Comparison of ENCODE assay signal across 18 cellular contexts in the genomic region with DNA sequence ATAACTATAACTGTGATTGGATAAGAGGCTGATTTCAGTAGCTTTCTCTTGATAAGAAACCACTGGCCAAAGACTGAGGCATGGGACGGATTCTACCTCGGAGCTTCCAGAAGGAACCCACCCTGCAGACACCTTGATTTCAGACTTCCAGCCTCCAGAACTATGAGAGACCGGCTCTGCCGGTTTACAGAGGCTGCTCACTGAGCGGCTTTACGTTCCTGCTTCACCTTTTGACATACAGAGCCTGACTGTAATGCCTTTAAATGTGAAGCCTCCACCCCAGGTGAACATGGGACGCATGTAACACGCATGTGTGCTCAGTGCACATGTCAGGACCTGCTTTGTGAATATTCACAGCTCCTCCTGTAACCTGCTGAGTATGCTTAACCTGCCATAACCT.
A peak's percentile ranks its signal among the peaks of the same experiment; 100 is the strongest.
DNase-seq lines count a peak whose midpoint lies in the region; ATAC-seq and TF ChIP-seq lines count a peak whose summit lies in the region.
"Had no signal": no experiment of that assay in that cellular context is flagged by ENCODE, and none has a peak within 500 bp of the region (broad histone marks: within the 10 kb centered on the region; RNA-seq: fewer than 3 reads in every experiment).

No MANE protein-coding gene starts in this region.

- DNase-seq in NCI-H345 treated with DMSO at 0.1 percent for 48 hours (lab: John Stamatoyannopoulos, UW; ENCODE audit: unreplicated experiment): peak; percentile 57
- DNase-seq in NCI-H345 (lab: John Stamatoyannopoulos, UW): no peak
- peak; percentile 28 for DNase-seq in sigmoid colon
- peak; percentile 30 for DNase-seq in upper lobe of right lung
- DNase-seq in glutamatergic neuron: no peak
- no peak for DNase-seq in central memory CD4-positive, alpha-beta T cell
- DNase-seq: CD4-positive, CD25-positive, alpha-beta regulatory T cell; CD8-positive, alpha-beta T cell; DMS153; DND-41; GM23248; H9 had no signal

- H3K9me3 Mint-ChIP-seq in glutamatergic neuron (ENCODE audit: unreplicated experiment): peaks cover 6% of the 10 kb centered on the region

- H3K27ac Mint-ChIP-seq in glutamatergic neuron (ENCODE audit: unreplicated experiment): no peak overlapping the region
- H3K27ac Mint-ChIP-seq: B cell; CD4-positive, CD25-positive, alpha-beta regulatory T cell; CD8-positive, alpha-beta T cell; H9 had no signal

- H3K27me3 ChIP-seq in sigmoid colon (no peaks in the 10 kb centered on the region), upper lobe of right lung (peaks cover 9% of the 10 kb centered on the region)

- H3K9me3 ChIP-seq in sigmoid colon (peaks cover 0 to 3% (median 0%) of the 10 kb centered on the region in 4 donors), upper lobe of right lung (no peaks in the 10 kb centered on the region)
- H3K9me3 ChIP-seq: Caco-2 had no signal

- intact Hi-C loops in sigmoid colon (cut with DNase I): no loop called here
- intact Hi-C loops in upper lobe of right lung (cut with DNase I): loop anchor here (10.0 kb wide), 1 partner anchor 295 kb away; no protein-coding TSS in a partner anchor

- no peak for TF ChIP-seq EP300 in sigmoid colon (IDR thresholded peaks at IDR 0.05)

- peaks cover 5% of the 10 kb centered on the region for H3K4me1 Mint-ChIP-seq in glutamatergic neuron (ENCODE audit: low read depth, unreplicated experiment)
- H3K4me1 Mint-ChIP-seq: B cell; CD4-positive, CD25-positive, alpha-beta regulatory T cell had no signal

- TF ChIP-seq CTCF in sigmoid colon (IDR thresholded peaks at IDR 0.05) (no peak), upper lobe of right lung (IDR thresholded peaks at IDR 0.05) (no peak), glutamatergic neuron (IDR thresholded peaks at IDR 0.05; ENCODE audit: partially characterized antibody, unreplicated experiment) (no peak)

- WGBS in sigmoid colon, 2 donors: 94 to 95% methylated on average over 8 of the region's 8 CpGs

- H3K4me1 ChIP-seq in sigmoid colon (peaks cover 0 to 9% (median 3%) of the 10 kb centered on the region in 4 donors), upper lobe of right lung (peaks cover 7% of the 10 kb centered on the region)
- H3K4me1 ChIP-seq: Caco-2 had no signal

- no peaks in the 10 kb centered on the region for H3K36me3 Mint-ChIP-seq in glutamatergic neuron (ENCODE audit: unreplicated experiment)
- H3K36me3 Mint-ChIP-seq: CD4-positive, CD25-positive, alpha-beta regulatory T cell; CD8-positive, alpha-beta T cell had no signal

- H3K27ac ChIP-seq in sigmoid colon (no peak overlapping the region), upper lobe of right lung (no peak overlapping the region)
- H3K27ac ChIP-seq: 22Rv1, BLaER1, C4-2B, GM23248 had no signal

- no peak overlapping the region for H3K4me3 Mint-ChIP-seq in glutamatergic neuron (ENCODE audit: unreplicated experiment)
- H3K4me3 Mint-ChIP-seq: B cell; CD8-positive, alpha-beta T cell; H9 had no signal

- H3K36me3 ChIP-seq in sigmoid colon (no peaks in the 10 kb centered on the region), upper lobe of right lung (no peaks in the 10 kb centered on the region)
- H3K36me3 ChIP-seq: BLaER1 had no signal

- H3K4me3 ChIP-seq in sigmoid colon (no peak overlapping the region), upper lobe of right lung (no peak overlapping the region)
- H3K4me3 ChIP-seq: BLaER1, GM23248 had no signal

- no peak for ATAC-seq in upper lobe of right lung
- ATAC-seq: CD8-positive, alpha-beta T cell; HCT116 had no signal

- no peak for TF ChIP-seq POLR2A in sigmoid colon (IDR thresholded peaks at IDR 0.05)

- peaks cover 6% of the 10 kb centered on the region for H3K27me3 Mint-ChIP-seq in glutamatergic neuron (ENCODE audit: unreplicated experiment)
- H3K27me3 Mint-ChIP-seq: CD4-positive, CD25-positive, alpha-beta regulatory T cell had no signal

Comparison
In these comparisons a context has a peak if more than half of its experiments do, and no peak if none do; other contexts are left out.
1. DNase-seq: peak in NCI-H345 treated with DMSO at 0.1 percent for 48 hours (single experiment), sigmoid colon (single experiment) and upper lobe of right lung (single experiment); none in NCI-H345 (single experiment), glutamatergic neuron (single experiment) and central memory CD4-positive, alpha-beta T cell (single experiment).